8 cellular contexts compared by ENCODE assay signal in the genomic region with DNA sequence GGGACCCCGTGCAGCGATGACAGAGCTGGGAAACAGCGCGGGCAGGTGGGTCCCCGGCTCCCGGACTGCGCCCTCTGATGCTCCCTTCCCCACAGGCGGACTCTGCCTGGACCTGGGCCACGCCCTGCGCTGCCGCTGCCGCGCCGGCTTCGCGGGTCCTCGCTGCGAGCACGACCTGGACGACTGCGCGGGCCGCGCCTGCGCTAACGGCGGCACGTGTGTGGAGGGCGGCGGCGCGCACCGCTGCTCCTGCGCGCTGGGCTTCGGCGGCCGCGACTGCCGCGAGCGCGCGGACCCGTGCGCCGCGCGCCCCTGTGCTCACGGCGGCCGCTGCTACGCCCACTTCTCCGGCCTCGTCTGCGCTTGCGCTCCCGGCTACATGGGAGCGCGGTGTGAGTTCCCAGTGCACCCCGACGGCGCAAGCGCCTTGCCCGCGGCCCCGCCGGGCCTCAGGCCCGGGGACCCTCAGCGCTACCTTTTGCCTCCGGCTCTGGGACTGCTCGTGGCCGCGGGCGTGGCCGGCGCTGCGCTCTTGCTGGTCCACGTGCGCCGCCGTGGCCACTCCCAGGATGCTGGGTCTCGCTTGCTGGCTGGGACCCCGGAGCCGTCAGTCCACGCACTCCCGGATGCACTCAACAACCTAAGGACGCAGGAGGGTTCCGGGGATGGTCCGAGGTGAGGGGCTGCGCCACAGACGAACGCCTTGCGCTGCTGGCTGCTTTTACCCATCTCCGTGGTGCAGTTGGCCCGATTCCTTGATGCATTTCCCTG. TPM values are rescaled to one million over a fixed set of nuclear protein-coding genes. Genes with fewer than 3 reads are reported as not detected.
A peak's percentile ranks its signal among the peaks of the same experiment; 100 is the strongest.
DNase-seq lines count a peak whose midpoint lies in the region; ATAC-seq and TF ChIP-seq lines count a peak whose summit lies in the region.

No MANE protein-coding gene starts in this region.

- H3K27me3 ChIP-seq in mammary epithelial cell (ENCODE audit: insufficient read depth, low read length) = peaks cover 2% of the 10 kb centered on the region

- intact Hi-C loops in mammary epithelial cell (cut with micrococcal nuclease) = loop anchor here (2.0 kb wide), 1 partner anchor 26 kb away; a partner anchor contains a TSS
- intact Hi-C loops in left colon (cut with DNase I, micrococcal nuclease) = no loop called here

- ATAC-seq in left colon (peak; percentile 74), GM21825 (IDR thresholded peaks at IDR 0.05; ENCODE audit: unreplicated experiment) (no peak)

- peak overlapping the region; percentile 55 to 84 (median 67) for H3K4me3 ChIP-seq in mammary epithelial cell (replicated peaks in 1 of 3; ENCODE audit: insufficient read depth in 1 of 3, low read depth in 2 of 3, low read length in 3 of 3)

- peak overlapping the region; percentile 96 for H3K4me2 ChIP-seq in mammary epithelial cell (ENCODE audit: insufficient read depth, low read depth, low read length)

- in situ Hi-C loops in G401 (cut with HindIII; ENCODE audit: low sequenced_read_pairs) (no loop called here), KBM-7 (cut with MboI; ENCODE audit: low pct_unique_long_range_greater_than_20kb, low sequenced_read_pairs) (no loop called here), mammary epithelial cell (cut with MboI; ENCODE audit: low sequenced_read_pairs in 2 of 2) (no loop called here)

- BruUV-seq in mammary epithelial cell (replicated peaks; lab: Mats Ljungman, UMichigan) = no TSS peak

- H3K9ac ChIP-seq in mammary epithelial cell (ENCODE audit: insufficient read depth, low read length) = peak overlapping the region; percentile 28

- no peaks in the 10 kb centered on the region for H3K9me3 ChIP-seq in mammary epithelial cell (replicated peaks; ENCODE audit: insufficient read depth, low read length)

- dilution Hi-C loops in mammary epithelial cell (cut with HindIII; ENCODE audit: low sequenced_read_pairs) = no loop called here

- under 1% methylated on average over 19 of the region's 96 CpGs for WGBS in mammary epithelial cell (ENCODE audit: low coverage, missing lambda C conversion rate)

- TF ChIP-seq CTCF in mammary epithelial cell (conservative IDR thresholded peaks at IDR 0.05 in 1 of 2, IDR thresholded peaks at IDR 0.05 in 1 of 2; ENCODE audit: extremely low read depth in 1 of 2, insufficient read depth in 1 of 2, low read depth in 1 of 2, low read length in 2 of 2) = no peak

- CTCF ChIA-PET in mammary epithelial cell (lab: Charles Lee; ENCODE audit: low non-redundant PET) = interaction anchor here (0.6 kb wide), 1 partner anchor 71 kb away, joined by 3 read pairs; a partner anchor contains a TSS

- H3K4me1 ChIP-seq in mammary epithelial cell (ENCODE audit: insufficient read depth, low read length) = peaks cover 9% of the 10 kb centered on the region

- peak overlapping the region; percentile 100 for H2AFZ ChIP-seq in mammary epithelial cell (ENCODE audit: low read depth, low read length)

- peak; percentile 46 for DNase-seq in G401 (ENCODE audit: low spot score)
- peak; percentile 85 for DNase-seq in KBM-7
- peak; percentile 41 to 57 for DNase-seq in SW 1271 (lab: John Stamatoyannopoulos, UW)
- peak; percentile 75 for DNase-seq in mammary epithelial cell
- peak in 1 of 2 donors; percentile 34 for DNase-seq in left colon
- DNase-seq in stimulated activated CD8-positive, alpha-beta memory T cell treated with anti-CD3 and anti-CD28 coated beads, Interleukin-12 subunit alpha, Interleukin-12 subunit beta, amount 100 ng/mL, for 1 hour (ENCODE audit: low read depth) = peak; percentile 21
- DNase-seq in activated gamma-delta T cell (lab: John Stamatoyannopoulos, UW) = no peak

- H3K79me2 ChIP-seq in mammary epithelial cell (ENCODE audit: insufficient read depth, low read length) = no peaks in the 10 kb centered on the region

- H3K36me3 ChIP-seq in mammary epithelial cell (ENCODE audit: insufficient read depth, low read length) = no peaks in the 10 kb centered on the region

- H3K27ac ChIP-seq in mammary epithelial cell (ENCODE audit: insufficient read depth, low read depth, low read length) = no peak overlapping the region

- no peaks in the 10 kb centered on the region for H4K20me1 ChIP-seq in mammary epithelial cell (ENCODE audit: insufficient read depth, low read length)

RNA-seq across cellular contexts. Expression of a gene that starts 7.8 kb away (rescaled TPM):
- 4.1 and 27.2 TPM in 2 replicates for total RNA-seq in G401 (2014; rRNA removed; shearing (Covaris generic))
- total RNA-seq in mammary epithelial cell = not detected
- polyA plus RNA-seq in mammary epithelial cell = not detected
- not detected for polyA minus RNA-seq in mammary epithelial cell
- total RNA-seq in left colon = not detected

RNA-seq across cellular contexts. Expression of a gene that starts 8.4 kb away (rescaled TPM):
- 12.4 and 15.6 TPM in 2 replicates for total RNA-seq in G401 (2014; rRNA removed; shearing (Covaris generic))
- 1 to 10 TPM in 1 of 2 donors, under 1 TPM in 1; 0.33 to 1.9 TPM for total RNA-seq in mammary epithelial cell
- 1.9 TPM for polyA plus RNA-seq in mammary epithelial cell
- polyA minus RNA-seq in mammary epithelial cell = not detected
- under 1 TPM in 1 of 2 donors, not detected in 1; 0.12 TPM for total RNA-seq in left colon

RNA-seq across cellular contexts. Expression of a gene that starts 25.5 kb away (rescaled TPM):
- total RNA-seq in G401 (2014; rRNA removed; shearing (Covaris generic)) = 5.3 and 15.5 TPM in 2 replicates
- 1 to 10 TPM; 2.5 to 3.3 TPM for total RNA-seq in mammary epithelial cell
- 4.3 TPM for polyA plus RNA-seq in mammary epithelial cell
- polyA minus RNA-seq in mammary epithelial cell = 1.4 TPM
- total RNA-seq in left colon = under 1 TPM; 0.15 to 0.75 TPM

RNA-seq across cellular contexts. Expression of a gene that starts 26.5 kb away (rescaled TPM):
- 159 and 162 TPM in 2 replicates for total RNA-seq in G401 (2014; rRNA removed; shearing (Covaris generic))
- total RNA-seq in mammary epithelial cell (10 to 100 TPM; 36.0 to 96.0 TPM), left colon (10 to 100 TPM; 40.8 to 47.8 TPM)
- 75.8 TPM for polyA plus RNA-seq in mammary epithelial cell
- polyA minus RNA-seq in mammary epithelial cell = 138 TPM

RNA-seq across cellular contexts. Expression of a gene that starts 32.8 kb away (rescaled TPM):
- total RNA-seq in G401 (2014; rRNA removed; shearing (Covaris generic)) = 19.9 and 31.4 TPM in 2 replicates
- total RNA-seq in mammary epithelial cell (10 to 100 TPM in 1 of 2 donors, 1 to 10 TPM in 1; 9.7 to 15.0 TPM), left colon (10 to 100 TPM; 10.4 to 10.6 TPM)
- 6.7 TPM for polyA plus RNA-seq in mammary epithelial cell
- polyA minus RNA-seq in mammary epithelial cell = 1.4 TPM
